ENCODE assay signal across 19 cellular contexts in the genomic region with DNA sequence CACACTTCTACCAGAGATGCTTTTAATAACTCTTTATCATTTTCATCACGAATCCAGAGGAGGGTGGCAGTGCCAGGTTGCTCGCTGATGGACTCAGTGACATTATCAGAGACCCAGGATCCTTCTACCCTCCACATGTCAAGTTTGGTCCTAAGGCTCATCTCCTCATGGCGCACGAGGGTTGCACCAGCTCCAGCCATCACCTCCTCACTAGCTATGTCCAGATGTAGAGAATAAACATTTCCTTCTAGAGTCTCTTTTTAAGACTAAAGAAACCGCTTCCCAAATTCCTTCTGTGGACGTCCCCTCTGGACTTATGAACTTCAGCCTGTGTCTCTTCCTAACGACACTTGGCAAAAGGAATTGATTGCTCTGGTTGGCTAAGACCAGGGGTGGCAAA.
DNase-seq lines count a peak whose midpoint lies in the region; ATAC-seq, FAIRE-seq and TF ChIP-seq lines count a peak whose summit lies in the region.
"Had no signal": no experiment of that assay in that cellular context is flagged by ENCODE, and none has a peak within 500 bp of the region (broad histone marks: within the 10 kb centered on the region; RNA-seq: fewer than 3 reads in every experiment).

No MANE protein-coding gene starts in this region.

- TF ChIP-seq CTCF in heart right ventricle (IDR thresholded peaks at IDR 0.05) (no peak), K562 (IDR thresholded peaks at IDR 0.05 in 2 of 3, conservative IDR thresholded peaks at IDR 0.05 in 1 of 3; ENCODE audit: insufficient read depth in 2 of 3, low read depth in 1 of 3, low read length in 3 of 3) (no peak)

- no peaks in the 10 kb centered on the region for H3K9me1 ChIP-seq in K562 (ENCODE audit: control insufficient read depth, insufficient read depth, low read length)

- H3K4me1 ChIP-seq in heart right ventricle: peaks cover 0 to 5% (median 0%) of the 10 kb centered on the region in 9 donors
- H3K4me1 ChIP-seq in K562 (replicated peaks in 1 of 2; ENCODE audit: control insufficient read depth in 2 of 2, insufficient read depth in 2 of 2, low read length in 2 of 2): peaks cover 0 to 28% of the 10 kb centered on the region in 2 experiments; a peak in 3 of 5 replicates

- DNase-seq in Right ventricle myocardium inferior (ENCODE audit: missing footprints) (peak; percentile 22), heart right ventricle (no peak), K562 (ENCODE audit: extremely low read depth in 1 of 4, low spot score in 3 of 4) (no peak), posterior vena cava (ENCODE audit: low spot score) (peak; percentile 32), KG1 (lab: John Stamatoyannopoulos, UW) (no peak), head of caudate nucleus (no peak)
- DNase-seq: CD4-positive, alpha-beta T cell; CD8-positive, alpha-beta memory T cell; DMS 273 treated with DMSO at 0.1 percent for 48 hours; EL; GDM1; GOT3; H7; HCEC 1CT had no signal

- H3K27me3 ChIP-seq in heart right ventricle: peaks cover 0 to 44% (median 13%) of the 10 kb centered on the region in 7 donors
- peaks cover 2 to 25% of the 10 kb centered on the region in 2 experiments; a peak in 3 of 5 replicates for H3K27me3 ChIP-seq in K562 (ENCODE audit: control insufficient read depth in 2 of 2, insufficient read depth in 2 of 2, low read length in 2 of 2)
- H3K27me3 ChIP-seq: BLaER1 treated with 17β-estradiol and CSF1 and Interleukin-3, amounts not matched to agents 10 nM and 100 nM had no signal

- no peak for ATAC-seq in Right ventricle myocardium inferior
- ATAC-seq in heart right ventricle: no peak
- ATAC-seq in K562: no peak
- ATAC-seq: GM12878 had no signal

- no peak overlapping the region for H3K4me2 ChIP-seq in K562 (ENCODE audit: insufficient read depth, low read length)

- H3K36me3 ChIP-seq in heart right ventricle: no peaks in the 10 kb centered on the region
- no peaks in the 10 kb centered on the region for H3K36me3 ChIP-seq in K562 (ENCODE audit: control insufficient read depth, insufficient read depth, low read length)
- H3K36me3 ChIP-seq: BLaER1 treated with 17β-estradiol and CSF1 and Interleukin-3, amounts not matched to agents 10 nM and 100 nM had no signal

- FAIRE-seq in K562 (lab: Jason Lieb, UNC): no peak
- FAIRE-seq: A204.1, D721Med, GM12878 had no signal

- POLR2A ChIA-PET in K562 (lab: Yijun Ruan, JAX): no interaction called here

- peaks cover 0 to 4% (median 0%) of the 10 kb centered on the region in 11 donors for H3K9me3 ChIP-seq in heart right ventricle
- no peaks in the 10 kb centered on the region for H3K9me3 ChIP-seq in K562 (replicated peaks; ENCODE audit: control insufficient read depth, insufficient read depth, low read depth, low read length)
- H3K9me3 ChIP-seq: BLaER1 treated with 17β-estradiol and CSF1 and Interleukin-3, amounts not matched to agents 10 nM and 100 nM had no signal

- no peak overlapping the region for H3K4me3 ChIP-seq in heart right ventricle
- H3K4me3 ChIP-seq in K562: no peak overlapping the region
- H3K4me3 ChIP-seq: BLaER1 treated with 17β-estradiol and CSF1 and Interleukin-3, amounts not matched to agents 10 nM and 100 nM; GM12878 had no signal

- no peak overlapping the region for H2AFZ ChIP-seq in K562 (ENCODE audit: low read depth, low read length)

- no peak for TF ChIP-seq POLR2A in K562 (conservative IDR thresholded peaks at IDR 0.05)

- H3K79me2 ChIP-seq in K562 (ENCODE audit: control insufficient read depth, insufficient read depth, low read length): no peaks in the 10 kb centered on the region

- H3K9ac ChIP-seq in K562 (ENCODE audit: insufficient read depth in 1 of 2, low read depth in 2 of 2, low read length in 2 of 2): no peak overlapping the region

- intact Hi-C loops in Right ventricle myocardium inferior (cut with DNase I): no loop called here
- intact Hi-C loops in heart right ventricle (cut with DNase I): loop anchor here in 4 of 10 donors (2.0 to 10.0 kb wide), 3 partner anchors 240 to 417 kb away; a partner anchor contains a TSS
- intact Hi-C loops in K562 (cut with micrococcal nuclease): no loop called here
- intact Hi-C loops in posterior vena cava (cut with DNase I): no loop called here
- intact Hi-C loops in head of caudate nucleus (cut with DNase I): no loop called here

- in situ Hi-C loops in K562 (cut with MboI): loop anchor here (5.0 to 10.0 kb wide), 2 partner anchors 255 to 407 kb away; no protein-coding TSS in a partner anchor

- BruUV-seq in K562 (replicated peaks; lab: Mats Ljungman, UMichigan): no TSS peak

- no peak for TF ChIP-seq RAD21 in K562 (CRISPR knock-in tag; conservative IDR thresholded peaks at IDR 0.05 in 1 of 2, IDR thresholded peaks at IDR 0.05 in 1 of 2)

- no peak for TF ChIP-seq EP300 in K562 (IDR thresholded peaks at IDR 0.05; ENCODE audit: low read length)

- 83 to 88% methylated on average over 7 of the region's 7 CpGs for WGBS in heart right ventricle, 2 donors
- WGBS in K562 (ENCODE audit: insufficient coverage, low coverage, missing lambda C conversion rate): 4% methylated on average over 7 of the region's 7 CpGs

- H4K20me1 ChIP-seq in K562 (replicated peaks; ENCODE audit: control insufficient read depth, insufficient read depth, low read length): no peaks in the 10 kb centered on the region
- H4K20me1 ChIP-seq: BLaER1 treated with 17β-estradiol and CSF1 and Interleukin-3, amounts not matched to agents 10 nM and 100 nM had no signal

- CTCF ChIA-PET in K562 (lab: Yijun Ruan, JAX; ENCODE audit: low intra/inter-chr PET ratio): no interaction called here

- H3K27ac ChIP-seq in heart right ventricle: no peak overlapping the region
- no peak overlapping the region for H3K27ac ChIP-seq in K562 (ENCODE audit: extremely low read depth, low read depth, low read length)
- H3K27ac ChIP-seq: 22Rv1; BLaER1 treated with 17β-estradiol and CSF1 and Interleukin-3, amounts not matched to agents 10 nM and 100 nM had no signal

TF ChIP-seq in K562, 482 proteins besides CTCF, POLR2A, EP300 and RAD21:
- TF ChIP-seq, protein P1, sequence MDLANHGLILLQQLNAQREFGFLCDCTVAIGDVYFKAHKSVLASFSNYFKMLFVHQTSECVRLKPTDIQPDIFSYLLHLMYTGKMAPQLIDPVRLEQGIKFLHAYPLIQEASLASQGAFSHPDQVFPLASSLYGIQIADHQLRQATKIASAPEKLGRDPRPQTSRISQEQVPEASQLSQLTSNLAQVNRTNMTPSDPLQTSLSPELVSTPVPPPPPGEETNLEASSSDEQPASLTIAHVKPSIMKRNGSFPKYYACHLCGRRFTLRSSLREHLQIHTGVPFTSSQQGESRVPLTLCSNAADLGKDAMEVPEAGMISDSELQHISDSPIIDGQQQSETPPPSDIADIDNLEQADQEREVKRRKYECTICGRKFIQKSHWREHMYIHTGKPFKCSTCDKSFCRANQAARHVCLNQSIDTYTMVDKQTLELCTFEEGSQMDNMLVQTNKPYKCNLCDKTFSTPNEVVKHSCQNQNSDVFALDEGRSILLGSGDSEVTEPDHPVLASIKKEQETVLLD (IDR thresholded peaks at IDR 0.05): no peak
- peak; percentile 84 for TF ChIP-seq RBM25 (IDR thresholded peaks at IDR 0.05; ENCODE audit: low read depth, low read length, severe bottlenecking)
TF ChIP-seq in K562: peak in this region for 1.

Comparison
In these comparisons a context has a peak if more than half of its experiments do, and no peak if none do; other contexts are left out.
1. DNase-seq: peak in Right ventricle myocardium inferior (single experiment) and posterior vena cava (single experiment); none in heart right ventricle (0 of 2), K562 (0 of 4), KG1 (single experiment) and head of caudate nucleus (0 of 42).